ENCODE assay signal across 11 cellular contexts in the genomic region with DNA sequence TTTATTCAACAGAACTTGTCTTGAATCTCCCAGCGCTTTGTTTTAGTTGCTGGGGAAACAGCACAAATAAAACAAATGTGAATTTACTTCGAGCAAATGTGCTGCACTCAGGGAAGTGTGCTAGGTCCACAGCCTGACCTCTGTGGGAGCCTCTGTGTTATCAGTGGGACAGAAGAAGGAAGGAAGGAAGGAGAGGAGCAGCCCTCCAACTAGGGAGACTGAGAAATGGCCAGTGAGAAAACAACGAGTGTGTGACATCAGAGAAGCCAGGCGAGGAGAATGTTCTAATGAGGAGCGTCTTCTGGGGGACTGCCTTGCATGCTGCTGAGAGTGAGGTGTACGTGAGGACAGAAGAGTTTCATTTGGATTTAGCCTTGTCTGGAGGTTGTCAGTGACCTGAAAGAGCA.
DNase-seq lines count a peak whose midpoint lies in the region; ATAC-seq and TF ChIP-seq lines count a peak whose summit lies in the region.
"Had no signal": no experiment of that assay in that cellular context is flagged by ENCODE, and none has a peak within 500 bp of the region (broad histone marks: within the 10 kb centered on the region; RNA-seq: fewer than 3 reads in every experiment).

No MANE protein-coding gene starts in this region.

- no peaks in the 10 kb centered on the region for H3K27me3 ChIP-seq in OCI-LY1 (ENCODE audit: insufficient read depth, low read length)
- no peaks in the 10 kb centered on the region for H3K27me3 ChIP-seq in neutrophil
- H3K27me3 ChIP-seq: colonic mucosa had no signal

- H3K4me1 ChIP-seq in OCI-LY1 (ENCODE audit: insufficient read depth, low read length, severe bottlenecking) (peaks cover 90% of the 10 kb centered on the region), neutrophil (ENCODE audit: control insufficient read depth in 1 of 2, insufficient read depth in 1 of 2, low read depth in 1 of 2, low read length in 1 of 2) (peaks cover 4 to 18% of the 10 kb centered on the region in 2 experiments)

- H3K79me2 ChIP-seq in OCI-LY1 (ENCODE audit: insufficient read depth, low read length): peaks cover 100% of the 10 kb centered on the region

- H3K4me2 ChIP-seq in OCI-LY1 (ENCODE audit: low read length): peak overlapping the region; percentile 54; the same call in 1 of the 2 replicates
- H3K4me2 ChIP-seq: SK-N-SH had no signal

- no peaks in the 10 kb centered on the region for H3K9me3 ChIP-seq in OCI-LY1 (ENCODE audit: low read length)
- no peaks in the 10 kb centered on the region for H3K9me3 ChIP-seq in neutrophil
- H3K9me3 ChIP-seq: colonic mucosa, SK-N-SH had no signal

- H4K20me1 ChIP-seq in OCI-LY1 (ENCODE audit: insufficient read depth, low read length): peaks cover 10% of the 10 kb centered on the region; the same call in 1 of the 2 replicates

- peaks cover 9% of the 10 kb centered on the region; the same call in 1 of the 2 replicates for H3K36me3 ChIP-seq in OCI-LY1 (ENCODE audit: insufficient read depth, low read length)
- H3K36me3 ChIP-seq in neutrophil: no peaks in the 10 kb centered on the region
- H3K36me3 ChIP-seq: colonic mucosa had no signal

- TF ChIP-seq CTCF in OCI-LY1 (IDR thresholded peaks at IDR 0.05; ENCODE audit: low read length) (no peak), fibroblast of pulmonary artery (IDR thresholded peaks at IDR 0.05; ENCODE audit: low read length, missing control alignments) (no peak), neutrophil (IDR thresholded peaks at IDR 0.05) (no peak)

- no peak overlapping the region; the same call in 1 of the 2 replicates for H3K9ac ChIP-seq in OCI-LY1 (ENCODE audit: low read length)
- H3K9ac ChIP-seq: SK-N-SH had no signal

- no peak overlapping the region for H3K4me3 ChIP-seq in OCI-LY1 (ENCODE audit: low read depth, low read length, poor library complexity, severe bottlenecking)
- no peak overlapping the region for H3K4me3 ChIP-seq in fibroblast of pulmonary artery (replicated peaks; ENCODE audit: low read depth, low read length)
- no peak overlapping the region for H3K4me3 ChIP-seq in neutrophil (ENCODE audit: low read depth in 1 of 2, low read length in 1 of 2)
- H3K4me3 ChIP-seq: colonic mucosa had no signal

- DNase-seq in CMK (ENCODE audit: low read depth): peak; percentile 36
- peak; percentile 44 for DNase-seq in fibroblast of pulmonary artery (ENCODE audit: low read depth)
- DNase-seq in kidney glomerular epithelial cell (lab: John Stamatoyannopoulos, UW): no peak
- no peak for DNase-seq in CD1c-positive myeloid dendritic cell (ENCODE audit: extremely low spot score)
- no peak for DNase-seq in NCI-H2171 (lab: John Stamatoyannopoulos, UW)
- DNase-seq: activated CD8-positive, alpha-beta memory T cell treated with anti-CD3 and anti-CD28 coated beads, Interleukin-2, amount 10 ng/mL, durations not matched to agents 7 days and 5 days; colonic mucosa; SK-N-SH had no signal

- H3F3A ChIP-seq in OCI-LY1 (ENCODE audit: insufficient read depth, low read length): no peaks in the 10 kb centered on the region

- no peak for ATAC-seq in GM21515 (IDR thresholded peaks at IDR 0.05; ENCODE audit: unreplicated experiment)
- ATAC-seq: activated CD8-positive, alpha-beta memory T cell treated with anti-CD3 and anti-CD28 coated beads, Interleukin-2, amount 10 ng/mL, durations not matched to agents 7 days and 5 days had no signal

- H2AFZ ChIP-seq in OCI-LY1 (ENCODE audit: low read length): no peak overlapping the region

- peak overlapping the region; percentile 60 for H3K27ac ChIP-seq in OCI-LY1 (ENCODE audit: low read depth, low read length, poor library complexity, severe bottlenecking)
- peak overlapping the region; percentile 42 for H3K27ac ChIP-seq in neutrophil
- H3K27ac ChIP-seq: colonic mucosa had no signal

- H3K9me2 ChIP-seq in OCI-LY1 (ENCODE audit: low read depth, low read length): no peaks in the 10 kb centered on the region
- H3K9me2 ChIP-seq: SK-N-SH had no signal

Comparison
In these comparisons a context has a peak if more than half of its experiments do, and no peak if none do; other contexts are left out.
1. DNase-seq: peak in CMK (single experiment) and fibroblast of pulmonary artery (single experiment); none in kidney glomerular epithelial cell (single experiment), CD1c-positive myeloid dendritic cell (single experiment) and NCI-H2171 (single experiment).